9 cellular contexts compared by ENCODE assay signal in the genomic region with DNA sequence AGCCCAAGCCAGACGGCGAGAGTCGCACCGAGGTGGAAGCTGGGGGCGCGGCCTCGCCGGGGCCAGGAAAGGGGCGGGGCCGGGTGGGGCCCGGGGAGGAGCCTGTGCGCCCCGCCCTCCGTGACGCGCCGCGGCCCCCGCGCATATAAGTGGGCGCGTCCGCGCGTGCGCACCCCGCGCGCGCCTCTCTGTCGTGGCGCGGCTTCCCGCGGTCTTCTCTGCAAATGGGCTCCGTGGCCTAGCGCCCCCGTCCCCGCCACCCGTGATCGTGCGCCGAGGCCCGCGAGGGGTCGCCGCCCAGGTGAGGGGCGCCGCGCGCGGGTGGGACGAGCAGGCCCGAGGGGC. TPM values are rescaled to one million over a fixed set of nuclear protein-coding genes. Genes with fewer than 3 reads are reported as not detected.
DNase-seq lines count a peak whose midpoint lies in the region; ATAC-seq, FAIRE-seq and TF ChIP-seq lines count a peak whose summit lies in the region.
"Had no signal": no experiment of that assay in that cellular context is flagged by ENCODE, and none has a peak within 500 bp of the region (broad histone marks: within the 10 kb centered on the region; RNA-seq: fewer than 3 reads in every experiment).

A gene with protein sequence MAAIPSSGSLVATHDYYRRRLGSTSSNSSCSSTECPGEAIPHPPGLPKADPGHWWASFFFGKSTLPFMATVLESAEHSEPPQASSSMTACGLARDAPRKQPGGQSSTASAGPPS (plus strand): TSS at position 172 of the 345 bp plus-strand sequence. CDS start 544 bp downstream, outside the sequence.

- POLR2A ChIA-PET in endothelial cell of umbilical vein (lab: Charles Lee): interaction anchor here (0.6 to 2.0 kb wide), 7 partner anchors 9 to 170 kb away, joined by 3 to 9 read pairs (median 3); a partner anchor contains a TSS

- no peaks in the 10 kb centered on the region for H3K9me1 ChIP-seq in endothelial cell of umbilical vein (replicated peaks; ENCODE audit: control insufficient read depth, extremely low read depth, insufficient read depth, low read length)

- no peaks in the 10 kb centered on the region for H3K9me3 ChIP-seq in endothelial cell of umbilical vein (replicated peaks; ENCODE audit: control insufficient read depth, insufficient read depth, low read length)

- H2AFZ ChIP-seq in endothelial cell of umbilical vein (ENCODE audit: low read depth, low read length): peak within 1 kb of the TSS; percentile 86

- H3K27me3 ChIP-seq in endothelial cell of umbilical vein (ENCODE audit: control insufficient read depth in 2 of 2, insufficient read depth in 2 of 2, low read length in 2 of 2): no peaks in the 10 kb centered on the region

- DNase-seq in AML-193 (lab: John Stamatoyannopoulos, UW): peak; percentile 43 to 47
- peak; percentile 54 for DNase-seq in NOMO-1 treated with DMSO at 0.1 percent for 48 hours (lab: John Stamatoyannopoulos, UW; ENCODE audit: unreplicated experiment)
- DNase-seq in activated CD8-positive, alpha-beta memory T cell treated with anti-CD3 and anti-CD28 coated beads, Interleukin-2, amount 50 U/mL, for 48 hours: peak; percentile 95
- peak; percentile 68 for DNase-seq in endothelial cell of umbilical vein (ENCODE audit: low read depth, low spot score)
- DNase-seq in middle frontal gyrus (ENCODE audit: extremely low spot score, low spot score): peak; percentile 71
- peak; percentile 59 to 78 for DNase-seq in stimulated activated CD8-positive, alpha-beta memory T cell treated with anti-CD3 and anti-CD28 coated beads, Interleukin-15, amount 100 ng/mL, for 4 hours (ENCODE audit: low read depth in 2 of 2)

- no peak for TF ChIP-seq CTCF in endothelial cell of umbilical vein (IDR thresholded peaks at IDR 0.05; ENCODE audit: extremely low read depth in 1 of 2, insufficient read depth in 1 of 2, low read depth in 1 of 2, low read length in 2 of 2)

- no TSS peak for BruUV-seq in endothelial cell of umbilical vein (replicated peaks; lab: Mats Ljungman, UMichigan)

- intact Hi-C loops in endothelial cell of umbilical vein (cut with micrococcal nuclease): loop anchor here (1.0 kb wide), 2 partner anchors 24 to 422 kb away; no protein-coding TSS in a partner anchor

- H3K9ac ChIP-seq in endothelial cell of umbilical vein (replicated peaks; ENCODE audit: extremely low read depth, insufficient read depth, low read length): peak within 1 kb of the TSS; percentile 81

- FAIRE-seq in endothelial cell of umbilical vein (lab: Jason Lieb, UNC): peak; percentile 80
- FAIRE-seq: colon had no signal

- H3K4me3 ChIP-seq in endothelial cell of umbilical vein (replicated peaks in 1 of 3; ENCODE audit: insufficient read depth in 1 of 3, low read depth in 1 of 3, low read length in 3 of 3): peak within 1 kb of the TSS; percentile 60 to 77 (median 69)

- peaks cover 12% of the 10 kb centered on the region for H3K4me1 ChIP-seq in endothelial cell of umbilical vein (ENCODE audit: control insufficient read depth, extremely low read depth, insufficient read depth, low read length)

- TF ChIP-seq POLR2A in endothelial cell of umbilical vein (IDR thresholded peaks at IDR 0.05; ENCODE audit: low read depth, low read length): peak; percentile 95

- H3K4me2 ChIP-seq in endothelial cell of umbilical vein (ENCODE audit: insufficient read depth, low read length): peak within 1 kb of the TSS; percentile 69

- H3K27ac ChIP-seq in endothelial cell of umbilical vein (ENCODE audit: insufficient read depth, low read depth, low read length): peak within 1 kb of the TSS; percentile 25

- ATAC-seq in GM19023 (IDR thresholded peaks at IDR 0.05; ENCODE audit: unreplicated experiment) (peak; percentile 69), HG03175 (IDR thresholded peaks at IDR 0.05; ENCODE audit: unreplicated experiment) (peak; percentile 78)

- H3K36me3 ChIP-seq in endothelial cell of umbilical vein (ENCODE audit: control insufficient read depth in 2 of 2, extremely low read depth in 1 of 2, insufficient read depth in 2 of 2, low read length in 2 of 2): peaks cover 0 to 2% of the 10 kb centered on the region in 2 experiments

- peaks cover 16% of the 10 kb centered on the region for H3K79me2 ChIP-seq in endothelial cell of umbilical vein (ENCODE audit: control insufficient read depth, insufficient read depth, low read length)

- dilution Hi-C loops in endothelial cell of umbilical vein (cut with MboI; ENCODE audit: extremely low pct_ligation_motif_present, low sequenced_read_pairs): no loop called here

- H4K20me1 ChIP-seq in endothelial cell of umbilical vein (replicated peaks; ENCODE audit: control insufficient read depth, extremely low read depth, insufficient read depth, low read length): no peaks in the 10 kb centered on the region

- CTCF ChIA-PET in endothelial cell of umbilical vein (lab: Charles Lee): interaction anchor here (0.6 to 2.5 kb wide), 11 partner anchors 9 to 460 kb away, joined by 3 to 28 read pairs (median 3); a partner anchor contains a TSS

TF ChIP-seq in endothelial cell of umbilical vein, 7 proteins besides CTCF, POLR2A, EP300 and RAD21:
- TF ChIP-seq, protein P1, sequence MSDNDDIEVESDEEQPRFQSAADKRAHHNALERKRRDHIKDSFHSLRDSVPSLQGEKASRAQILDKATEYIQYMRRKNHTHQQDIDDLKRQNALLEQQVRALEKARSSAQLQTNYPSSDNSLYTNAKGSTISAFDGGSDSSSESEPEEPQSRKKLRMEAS (IDR thresholded peaks at IDR 0.05; ENCODE audit: insufficient read depth, insufficient read length): no peak
- peak; percentile 98 for TF ChIP-seq POLR2AphosphoS5 (IDR thresholded peaks at IDR 0.05; ENCODE audit: insufficient read depth, low read depth, low read length)

RNA-seq across cellular contexts. Expression of the gene that starts here (rescaled TPM):
- total RNA-seq in endothelial cell of umbilical vein: 219 and 233 TPM in 2 replicates
- polyA plus RNA-seq in endothelial cell of umbilical vein: 52.2 and 58.9 TPM in 2 replicates
- 45.1 and 65.2 TPM in 2 replicates for polyA plus RNA-seq in endothelial cell of umbilical vein (2011; cell fraction: cytosol; rRNA removed)
- polyA plus RNA-seq in endothelial cell of umbilical vein (2011; cell fraction: nucleus; rRNA removed): 17.7 and 20.9 TPM in 2 replicates
- 133 and 198 TPM in 2 replicates for polyA plus RNA-seq in endothelial cell of umbilical vein (2012)
- polyA minus RNA-seq in endothelial cell of umbilical vein: 7.2 and 13.5 TPM in 2 replicates
- 221 TPM for polyA minus RNA-seq in endothelial cell of umbilical vein (2011; cell fraction: cytosol; rRNA and poly(A)+ RNA removed)
- 15.1 and 30.4 TPM in 2 replicates for polyA minus RNA-seq in endothelial cell of umbilical vein (2011; cell fraction: nucleus; rRNA and poly(A)+ RNA removed)

Comparison
In these comparisons a context has a peak if more than half of its experiments do, and no peak if none do; other contexts are left out.
1. Peak in every context shown above with its lines: DNase-seq, ATAC-seq, H3K4me3 ChIP-seq and H3K27ac ChIP-seq.
2. DNase-seq: peak in every context shown above with its lines; median percentile 95 in activated CD8-positive, alpha-beta memory T cell treated with anti-CD3 and anti-CD28 coated beads, Interleukin-2, amount 50 U/mL, for 48 hours; 71 in middle frontal gyrus; 68 in stimulated activated CD8-positive, alpha-beta memory T cell treated with anti-CD3 and anti-CD28 coated beads, Interleukin-15, amount 100 ng/mL, for 4 hours; 68 in endothelial cell of umbilical vein; 54 in NOMO-1 treated with DMSO at 0.1 percent for 48 hours; 45 in AML-193.